24 cellular contexts compared by ENCODE assay signal in genomic region chr12:115353467-115353866, GRCh38.
A peak's percentile ranks its signal among the peaks of the same experiment; 100 is the strongest.
DNase-seq lines count a peak whose midpoint lies in the region; ATAC-seq, FAIRE-seq and TF ChIP-seq lines count a peak whose summit lies in the region.
"Had no signal": no experiment of that assay in that cellular context is flagged by ENCODE, and none has a peak within 500 bp of the region (broad histone marks: within the 10 kb centered on the region; RNA-seq: fewer than 3 reads in every experiment).

No MANE protein-coding gene starts in this region.

- H4K20me1 ChIP-seq in PC-9 (ENCODE audit: insufficient read depth) = no peaks in the 10 kb centered on the region

- H3K9me2 ChIP-seq in PC-9 (ENCODE audit: insufficient read depth) = no peaks in the 10 kb centered on the region

- no peak for FAIRE-seq in A549 (lab: Jason Lieb, UNC)
- FAIRE-seq: HTR-8/SVneo had no signal

- WGBS in A549 (ENCODE audit: missing lambda C conversion rate) = 88% methylated on average over 1 of the region's 1 CpG

- no peak for TF ChIP-seq CTCF in A549 (IDR thresholded peaks at IDR 0.05)
- no peak for TF ChIP-seq CTCF in PC-9 (conservative IDR thresholded peaks at IDR 0.05)
- TF ChIP-seq CTCF in chondrocyte (IDR thresholded peaks at IDR 0.05) = no peak
- TF ChIP-seq CTCF in osteocyte (IDR thresholded peaks at IDR 0.05) = no peak

- no peak for ATAC-seq in A549
- ATAC-seq: stimulated activated naive B cell treated with anti-CD40 and anti-IgM and Interleukin-4, amounts not matched to agents 10 μg/mL and 1 μg/mL and 100 μg/mL, for 72 hours; WTC11 had no signal

- peak overlapping the region; percentile 99 for H3K27ac Mint-ChIP-seq in chondrocyte (ENCODE audit: unreplicated experiment)
- peak overlapping the region; percentile 97 for H3K27ac Mint-ChIP-seq in osteocyte (ENCODE audit: unreplicated experiment)
- H3K27ac Mint-ChIP-seq: activated naive CD8-positive, alpha-beta T cell; CD4-positive, alpha-beta memory T cell; naive B cell; stimulated activated naive B cell treated with anti-CD40 and anti-IgM and Interleukin-4, amounts not matched to agents 10 μg/mL and 1 μg/mL and 100 μg/mL, for 72 hours; WTC11 had no signal

- intact Hi-C loops in PC-9 (cut with micrococcal nuclease; ENCODE audit: unreplicated experiment) = no loop called here

- no peak for TF ChIP-seq RAD21 in A549 (conservative IDR thresholded peaks at IDR 0.05 in 1 of 2, IDR thresholded peaks at IDR 0.05 in 1 of 2)

- H3K27me3 ChIP-seq in PC-9 (ENCODE audit: insufficient read depth, low read depth) = no peaks in the 10 kb centered on the region
- H3K27me3 ChIP-seq: cardiac muscle cell, neutrophil, SJCRH30 had no signal

- TF ChIP-seq EP300 in A549 (IDR thresholded peaks at IDR 0.05) = no peak

- no peaks in the 10 kb centered on the region for H3K9me3 Mint-ChIP-seq in chondrocyte (ENCODE audit: low read depth)
- no peaks in the 10 kb centered on the region for H3K9me3 Mint-ChIP-seq in osteocyte (ENCODE audit: unreplicated experiment)
- H3K9me3 Mint-ChIP-seq: WTC11 had no signal

- CTCF ChIA-PET in A549 (lab: Yijun Ruan, JAX) (interaction anchor here (1.2 to 1.6 kb wide), 3 partner anchors 439 to 686 kb away, joined by 3 to 4 read pairs (median 3); no protein-coding TSS in a partner anchor), PC-9 (lab: Charles Lee) (no interaction called here)

- H3K4me2 ChIP-seq in A549 = peak overlapping the region; percentile 85
- H3K4me2 ChIP-seq in PC-9 = peak overlapping the region; percentile 80; the same call in 1 of the 2 replicates

- H3F3A ChIP-seq in PC-9 (ENCODE audit: insufficient read depth, low read depth) = no peaks in the 10 kb centered on the region

- H3K79me2 ChIP-seq in PC-9 (ENCODE audit: low read depth) = no peaks in the 10 kb centered on the region

- no peaks in the 10 kb centered on the region for H3K36me3 ChIP-seq in PC-9 (ENCODE audit: low read depth)
- H3K36me3 ChIP-seq: cardiac muscle cell, neutrophil, SJCRH30 had no signal

- H3K4me3 ChIP-seq in A549 (peak overlapping the region; percentile 38; the same call in 1 of the 3 replicates), PC-9 (no peak overlapping the region)
- H3K4me3 ChIP-seq: cardiac muscle cell had no signal

- H3K36me3 Mint-ChIP-seq in chondrocyte (ENCODE audit: low read depth) = no peaks in the 10 kb centered on the region
- no peaks in the 10 kb centered on the region for H3K36me3 Mint-ChIP-seq in osteocyte (ENCODE audit: unreplicated experiment)
- H3K36me3 Mint-ChIP-seq: activated naive CD8-positive, alpha-beta T cell; CD4-positive, alpha-beta memory T cell; naive B cell; stimulated activated naive B cell treated with anti-CD40 and anti-IgM and Interleukin-4, amounts not matched to agents 10 μg/mL and 1 μg/mL and 100 μg/mL, for 72 hours; WTC11 had no signal

- peaks cover 13% of the 10 kb centered on the region for H3K4me1 ChIP-seq in A549
- peaks cover 7% of the 10 kb centered on the region; the same call in 1 of the 2 replicates for H3K4me1 ChIP-seq in PC-9 (replicated peaks; ENCODE audit: insufficient read depth)

- TF ChIP-seq POLR2A in A549 (IDR thresholded peaks at IDR 0.05; ENCODE audit: low read length) = no peak

- H3K27me3 Mint-ChIP-seq in chondrocyte (ENCODE audit: low read depth) (no peaks in the 10 kb centered on the region), osteocyte (ENCODE audit: unreplicated experiment) (no peaks in the 10 kb centered on the region)
- H3K27me3 Mint-ChIP-seq: activated CD4-positive, alpha-beta T cell treated with anti-CD3 and anti-CD28 coated beads, Interleukin-2, amount 10 ng/mL, durations not matched to agents 24 days and 14 days; CD4-positive, alpha-beta memory T cell had no signal

- POLR2A ChIA-PET in A549 (lab: Yijun Ruan, JAX) = interaction anchor here (0.6 to 2.2 kb wide), 5 partner anchors 12 to 669 kb away, joined by 3 to 21 read pairs (median 7); partner anchors contain the start of gene TBX3
- POLR2A ChIA-PET in PC-9 (lab: Charles Lee; ENCODE audit: unreplicated experiment) = no interaction called here

- no peak overlapping the region for H3K4me3 Mint-ChIP-seq in chondrocyte (ENCODE audit: unreplicated experiment)
- no peak overlapping the region for H3K4me3 Mint-ChIP-seq in osteocyte (ENCODE audit: unreplicated experiment)
- H3K4me3 Mint-ChIP-seq: activated naive CD8-positive, alpha-beta T cell; CD4-positive, alpha-beta memory T cell; naive B cell; stimulated activated naive B cell treated with anti-CD40 and anti-IgM and Interleukin-4, amounts not matched to agents 10 μg/mL and 1 μg/mL and 100 μg/mL, for 72 hours; WTC11 had no signal

- H3K9me3 ChIP-seq in A549 (no peaks in the 10 kb centered on the region), PC-9 (ENCODE audit: insufficient read depth, low read depth) (no peaks in the 10 kb centered on the region)
- H3K9me3 ChIP-seq: neutrophil, SJCRH30 had no signal

- H3K27ac ChIP-seq in A549 = peak overlapping the region; percentile 87 to 91; a peak in 3 of 6 replicates
- H3K27ac ChIP-seq in PC-9 = no peak overlapping the region
- H3K27ac ChIP-seq: cardiac muscle cell, neutrophil, SJCRH30 had no signal

- peaks cover 27% of the 10 kb centered on the region for H3K4me1 Mint-ChIP-seq in chondrocyte (ENCODE audit: low read depth)
- peaks cover 31% of the 10 kb centered on the region for H3K4me1 Mint-ChIP-seq in osteocyte (ENCODE audit: unreplicated experiment)
- H3K4me1 Mint-ChIP-seq: CD4-positive, alpha-beta memory T cell; stimulated activated naive B cell treated with anti-CD40 and anti-IgM and Interleukin-4, amounts not matched to agents 10 μg/mL and 1 μg/mL and 100 μg/mL, for 72 hours had no signal

- DNase-seq in A549 (ENCODE audit: low read depth in 1 of 2, low spot score in 1 of 2) = no peak
- DNase-seq in PC-9 = no peak
- no peak for DNase-seq in chondrocyte (ENCODE audit: low spot score)
- DNase-seq in osteocyte (ENCODE audit: extremely low spot score, unreplicated experiment) = no peak
- DNase-seq in stimulated activated naive CD4-positive, alpha-beta T cell treated with Interleukin-2 at 50 U/mL for 16 hours (lab: John Stamatoyannopoulos, UW) = no peak
- DNase-seq in CD1c-positive myeloid dendritic cell (ENCODE audit: extremely low spot score) = no peak
- DNase-seq in NK-92 treated with Interleukin-12 subunit alpha and Interleukin-12 subunit beta, amount 100 ng/mL, for 24 hours (lab: John Stamatoyannopoulos, UW) = no peak
- no peak for DNase-seq in DMS 273 treated with DMSO at 0.1 percent for 48 hours (lab: John Stamatoyannopoulos, UW)
- DNase-seq: activated effector memory CD4-positive, alpha-beta T cell treated with anti-CD3 and anti-CD28 coated beads, Interleukin-2, amount 50 U/mL, for 16 hours; CD4-positive, alpha-beta memory T cell; effector memory CD4-positive, alpha-beta T cell; KBM-7; midbrain; naive B cell; NCI-H2029; NCI-H526; stimulated activated naive B cell treated with anti-CD40 and anti-IgM and Interleukin-4, amounts not matched to agents 10 μg/mL and 1 μg/mL and 100 μg/mL, for 72 hours had no signal

- BruUV-seq in PC-9 (replicated peaks; lab: Mats Ljungman, UMichigan) = no TSS peak

- H2AFZ ChIP-seq in PC-9 = no peak overlapping the region

TF ChIP-seq in A549, 52 proteins besides CTCF, POLR2A, EP300 and RAD21:
- TF ChIP-seq JUN (IDR thresholded peaks at IDR 0.05) (no peak), PBX3 (IDR thresholded peaks at IDR 0.05) (no peak), TFCP2L1 (CRISPR knock-in tag; IDR thresholded peaks at IDR 0.05) (no peak), GATA3 (IDR thresholded peaks at IDR 0.05; ENCODE audit: borderline replicate concordance) (no peak), FOSB (CRISPR knock-in tag; IDR thresholded peaks at IDR 0.05) (no peak), CHD2 (IDR thresholded peaks at IDR 0.05; ENCODE audit: low read length, partially characterized antibody) (no peak), CBX8 (IDR thresholded peaks at IDR 0.05) (no peak), NFE2L2 (conservative IDR thresholded peaks at IDR 0.05; ENCODE audit: low read length) (no peak)
